Comparison of ENCODE assay signal across 8 cellular contexts in genomic region chr5:116841734-116842133, GRCh38.
"Had no signal": no experiment of that assay in that cellular context is flagged by ENCODE, and none has a peak within 500 bp of the region (broad histone marks: within the 10 kb centered on the region; RNA-seq: fewer than 3 reads in every experiment).

No MANE protein-coding gene starts in this region.

- H3K9me3 Mint-ChIP-seq: H9 had no signal

- H3K9ac ChIP-seq: GM23248 had no signal

- DNase-seq: GM23248, GOT3, H9, HCEC 1CT, HFFc6, IMR-90, KG1 had no signal

- H3K4me3 ChIP-seq: GM23248, K562 had no signal

- H3K27ac ChIP-seq: GM23248 had no signal

- ATAC-seq: K562 had no signal

- H3K27ac Mint-ChIP-seq: HFFc6 had no signal

- H3K4me3 Mint-ChIP-seq: H9, HFFc6 had no signal

- H2AFZ ChIP-seq: GM23248 had no signal
